ENCODE assay signal across 8 cellular contexts in the genomic region with DNA sequence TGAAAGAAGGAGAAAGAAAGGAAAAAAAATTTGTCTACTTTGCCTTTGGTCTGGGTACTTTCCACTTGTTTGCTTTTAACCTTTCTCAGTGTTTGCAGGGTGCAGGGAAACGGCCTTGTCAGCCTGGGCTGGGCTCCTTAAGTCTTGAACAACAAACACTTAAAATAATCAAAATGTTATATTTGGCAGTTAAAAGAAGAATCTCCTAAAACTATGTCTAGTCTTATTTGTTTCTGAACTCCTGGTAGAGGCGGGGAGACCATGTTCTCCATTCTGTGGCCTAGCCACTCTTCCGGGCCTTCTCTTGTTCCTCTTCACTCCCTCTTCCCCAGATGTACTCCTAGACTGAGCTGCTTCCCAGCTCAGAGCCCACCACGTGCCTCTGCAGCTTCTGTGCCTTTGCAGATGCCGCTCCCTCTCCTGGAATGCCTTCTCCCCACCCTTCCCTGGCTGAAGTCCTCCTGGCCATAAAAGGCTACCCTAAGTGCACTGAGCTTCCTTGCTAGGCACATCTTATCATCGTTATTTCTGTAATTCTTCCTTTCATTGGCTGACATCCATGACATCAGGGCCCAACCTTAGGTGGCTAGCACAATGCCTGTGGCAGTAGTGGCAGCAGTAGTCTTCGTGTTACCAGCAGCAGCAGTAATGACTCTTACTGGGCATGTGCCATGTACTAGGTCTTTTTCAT.
DNase-seq lines count a peak whose midpoint lies in the region; ATAC-seq and TF ChIP-seq lines count a peak whose summit lies in the region.

No MANE protein-coding gene starts in this region.

- H3K4me3 ChIP-seq in breast epithelium (no peak overlapping the region), lower leg skin (ENCODE audit: low read depth, poor library complexity, severe bottlenecking) (no peak overlapping the region), testis (no peak overlapping the region)

- TF ChIP-seq CTCF in breast epithelium (IDR thresholded peaks at IDR 0.05), result no peak
- no peak for TF ChIP-seq CTCF in lower leg skin (IDR thresholded peaks at IDR 0.05)
- no peak for TF ChIP-seq CTCF in testis (IDR thresholded peaks at IDR 0.05)

- H3K9me3 ChIP-seq in breast epithelium (no peaks in the 10 kb centered on the region), testis (no peaks in the 10 kb centered on the region)

- intact Hi-C loops in breast epithelium (cut with DNase I; ENCODE audit: low total_unique reads), result no loop called here
- intact Hi-C loops in lower leg skin (cut with DNase I; ENCODE audit: low total_unique reads), result no loop called here
- intact Hi-C loops in testis (cut with DNase I; ENCODE audit: low total_unique reads), result no loop called here

- H3K36me3 ChIP-seq in breast epithelium (no peaks in the 10 kb centered on the region), testis (ENCODE audit: low read depth, missing control alignments) (no peaks in the 10 kb centered on the region)

- WGBS in lower leg skin, 2 donors, result 30 to 33% methylated on average over 7 of the region's 7 CpGs
- 23 to 38% methylated on average over 7 of the region's 7 CpGs for WGBS in testis, 2 donors

- TF ChIP-seq POLR2A in breast epithelium (IDR thresholded peaks at IDR 0.05) (no peak), lower leg skin (IDR thresholded peaks at IDR 0.05) (no peak), testis (IDR thresholded peaks at IDR 0.05) (no peak)

- ATAC-seq in HG03442 (IDR thresholded peaks at IDR 0.05; ENCODE audit: unreplicated experiment) (no peak), HG02852 (IDR thresholded peaks at IDR 0.05; ENCODE audit: unreplicated experiment) (no peak), HG02763 (IDR thresholded peaks at IDR 0.05; ENCODE audit: unreplicated experiment) (no peak)

- DNase-seq in breast epithelium (ENCODE audit: low spot score in 2 of 2) (no peak), lower leg skin (ENCODE audit: low spot score in 2 of 2) (peak; percentile 52 to 87), testis (peak; percentile 71)
- DNase-seq in activated CD8-positive, alpha-beta memory T cell treated with anti-CD3 and anti-CD28 coated beads for 24 hours, result no peak

- no peaks in the 10 kb centered on the region for H3K27me3 ChIP-seq in breast epithelium
- H3K27me3 ChIP-seq in testis, result no peaks in the 10 kb centered on the region

- H3K27ac ChIP-seq in breast epithelium (peak overlapping the region; percentile 72 to 73), testis (peak overlapping the region; percentile 77 to 84)

- peak; percentile 40; the same call in 1 of the 2 replicates for TF ChIP-seq EP300 in Ishikawa (IDR thresholded peaks at IDR 0.05; ENCODE audit: borderline replicate concordance)

- no peaks in the 10 kb centered on the region for H3K4me1 ChIP-seq in breast epithelium
- H3K4me1 ChIP-seq in testis, result peaks cover 29% of the 10 kb centered on the region

- no peak for TF ChIP-seq RAD21 in Ishikawa (IDR thresholded peaks at IDR 0.05; ENCODE audit: low read depth)

TF ChIP-seq in Ishikawa, 13 proteins besides CTCF, POLR2A, EP300 and RAD21:
- TF ChIP-seq TEAD4 (IDR thresholded peaks at IDR 0.05), result peak; percentile 84
- TF ChIP-seq USF1 (IDR thresholded peaks at IDR 0.05), result peak; percentile 74
- TF ChIP-seq, protein P1, sequence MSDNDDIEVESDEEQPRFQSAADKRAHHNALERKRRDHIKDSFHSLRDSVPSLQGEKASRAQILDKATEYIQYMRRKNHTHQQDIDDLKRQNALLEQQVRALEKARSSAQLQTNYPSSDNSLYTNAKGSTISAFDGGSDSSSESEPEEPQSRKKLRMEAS (IDR thresholded peaks at IDR 0.05), result peak; percentile 97
- TF ChIP-seq CEBPB (IDR thresholded peaks at IDR 0.05), result no peak
TF ChIP-seq in Ishikawa: peak in this region for 3.

Comparison
In these comparisons a context has a peak if more than half of its experiments do, and no peak if none do; other contexts are left out.
1. DNase-seq: peak in lower leg skin (2 of 2) and testis (single experiment); none in breast epithelium (0 of 2) and activated CD8-positive, alpha-beta memory T cell treated with anti-CD3 and anti-CD28 coated beads for 24 hours (single experiment).